18 cellular contexts compared by ENCODE assay signal in the genomic region with DNA sequence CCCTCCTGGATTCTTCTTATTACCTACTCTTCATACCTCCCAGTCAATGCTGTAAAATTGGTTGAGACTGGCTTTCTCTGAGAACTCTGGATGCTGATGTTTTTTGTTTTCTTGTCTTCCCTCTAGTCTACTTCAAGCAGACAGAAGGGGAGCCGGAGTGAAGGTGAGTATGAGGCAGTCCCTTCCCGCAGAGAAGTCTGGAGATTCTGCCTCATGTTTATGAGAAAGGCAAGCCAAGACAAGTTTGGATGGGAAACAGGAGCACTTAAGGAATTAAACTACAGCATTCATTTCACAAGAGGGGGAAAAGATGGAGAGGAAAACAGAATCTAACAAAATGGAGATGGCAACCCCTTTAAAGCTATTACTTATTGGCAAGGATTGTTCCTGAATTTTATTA.
DNase-seq lines count a peak whose midpoint lies in the region; ATAC-seq, FAIRE-seq and TF ChIP-seq lines count a peak whose summit lies in the region.
"Had no signal": no experiment of that assay in that cellular context is flagged by ENCODE, and none has a peak within 500 bp of the region (broad histone marks: within the 10 kb centered on the region; RNA-seq: fewer than 3 reads in every experiment).

No MANE protein-coding gene starts in this region.

- no peaks in the 10 kb centered on the region for H3K79me2 ChIP-seq in keratinocyte (ENCODE audit: control insufficient read depth, insufficient read depth, low read length)

- TF ChIP-seq RAD21 in IMR-90 (IDR thresholded peaks at IDR 0.05; ENCODE audit: low read length): no peak

- POLR2A ChIA-PET in IMR-90 (lab: Charles Lee; ENCODE audit: unreplicated experiment): interaction anchor here (0.6 kb wide), 1 partner anchor 13 kb away, joined by 3 read pairs; no protein-coding TSS in a partner anchor

- ATAC-seq in IMR-90 (ENCODE audit: low read depth): no peak
- ATAC-seq: Panc1 had no signal

- H3K23ac ChIP-seq in IMR-90 (ENCODE audit: low read depth, low read length): no peak overlapping the region

- H3K27ac ChIP-seq in IMR-90 (ENCODE audit: insufficient read depth, low read length) (no peak overlapping the region), keratinocyte (ENCODE audit: control insufficient read depth, insufficient read depth, low read length) (no peak overlapping the region)
- H3K27ac ChIP-seq: SK-N-MC had no signal

- no peak overlapping the region for H2AK9ac ChIP-seq in IMR-90 (replicated peaks; ENCODE audit: low read depth, low read length, poor library complexity)

- dilution Hi-C loops in IMR-90 (cut with HindIII; ENCODE audit: low sequenced_read_pairs, unreplicated experiment) (no loop called here), keratinocyte (cut with MboI; ENCODE audit: extremely low pct_ligation_motif_present, low sequenced_read_pairs) (no loop called here)

- 0 out of 2 replicates have a peak overlapping the region, but pooled peaks have one; percentile 1 for H2BK20ac ChIP-seq in IMR-90 (ENCODE audit: low read depth, low read length)

- 0 out of 2 replicates have a peak, but pooled peaks cover 2% of the 10 kb centered on the region for H3K4me1 ChIP-seq in IMR-90 (ENCODE audit: control insufficient read depth, insufficient read depth, low read length)
- H3K4me1 ChIP-seq in keratinocyte (ENCODE audit: control insufficient read depth, extremely low read depth, insufficient read depth, low read length): peaks cover 8% of the 10 kb centered on the region

- no peak overlapping the region for H3K4ac ChIP-seq in IMR-90 (ENCODE audit: low read depth, low read length)

- no peak for TF ChIP-seq POLR2A in IMR-90 (IDR thresholded peaks at IDR 0.05; ENCODE audit: low read depth, low read length)

- H3K9me1 ChIP-seq in IMR-90 (ENCODE audit: insufficient read depth, low read length): peaks cover 2% of the 10 kb centered on the region; the same call in 1 of the 2 replicates
- no peaks in the 10 kb centered on the region for H3K9me1 ChIP-seq in keratinocyte (ENCODE audit: control insufficient read depth, extremely low read depth, insufficient read depth, low read length)

- intact Hi-C loops in IMR-90 (cut with micrococcal nuclease): no loop called here

- H3K9ac ChIP-seq in IMR-90 (ENCODE audit: low read depth, low read length) (no peak overlapping the region), keratinocyte (ENCODE audit: control insufficient read depth, extremely low read depth, insufficient read depth, low read length) (no peak overlapping the region)

- H2AFZ ChIP-seq in IMR-90 (replicated peaks; ENCODE audit: low read length, poor library complexity): no peak overlapping the region
- H2AFZ ChIP-seq in keratinocyte (ENCODE audit: control insufficient read depth, low read length): peak overlapping the region; percentile 68

- no peaks in the 10 kb centered on the region for H3K9me3 ChIP-seq in IMR-90 (ENCODE audit: control insufficient read depth, insufficient read depth, low read length)
- no peaks in the 10 kb centered on the region for H3K9me3 ChIP-seq in keratinocyte (ENCODE audit: control insufficient read depth, low read depth, low read length)

- no peak overlapping the region for H3K18ac ChIP-seq in IMR-90 (ENCODE audit: low read depth, low read length)

- DNase-seq in IMR-90 (no peak), NCI-H2227 treated with DMSO at 0.1 percent for 48 hours (lab: John Stamatoyannopoulos, UW) (peak; percentile 1), bronchial epithelial cell (ENCODE audit: low read depth) (peak; percentile 92), keratinocyte (ENCODE audit: low read depth, low spot score) (no peak), NOMO-1 (lab: John Stamatoyannopoulos, UW; ENCODE audit: unreplicated experiment in 2 of 2) (no peak), NCI-H146 treated with DMSO at 0.1 percent for 48 hours (lab: John Stamatoyannopoulos, UW; ENCODE audit: unreplicated experiment) (no peak), HK-2 (ENCODE audit: unreplicated experiment) (no peak)
- DNase-seq: ACHN, AML-193, COR-L47, H9, NCI-H1417 treated with DMSO at 0.1 percent for 48 hours, NCI-H2081, NCI-H446, Right ventricle myocardium superior had no signal

- no peak overlapping the region for H3K56ac ChIP-seq in IMR-90 (ENCODE audit: extremely low read depth, insufficient read depth, low read length)

- H3K4me2 ChIP-seq in IMR-90 (ENCODE audit: low read depth, low read length) (no peak overlapping the region), keratinocyte (ENCODE audit: control insufficient read depth, extremely low read depth, insufficient read depth, low read depth, low read length) (peak overlapping the region; percentile 35)

- H4K5ac ChIP-seq in IMR-90 (ENCODE audit: low read depth, low read length): no peak overlapping the region

- no peaks in the 10 kb centered on the region for H3K79me1 ChIP-seq in IMR-90 (ENCODE audit: low read depth in 1 of 2, low read length in 2 of 2)

- no peak for FAIRE-seq in bronchial epithelial cell (lab: Jason Lieb, UNC)
- peak; percentile 73 for FAIRE-seq in keratinocyte (lab: Jason Lieb, UNC)
- FAIRE-seq: HTR-8/SVneo had no signal

- H2BK5ac ChIP-seq in IMR-90 (ENCODE audit: low read depth, low read length, poor library complexity, severe bottlenecking): no peak overlapping the region

- TF ChIP-seq CTCF in IMR-90 (conservative IDR thresholded peaks at IDR 0.05; ENCODE audit: low read depth, low read length) (no peak), bronchial epithelial cell (IDR thresholded peaks at IDR 0.05; ENCODE audit: insufficient read depth, low read length, severe bottlenecking) (no peak), keratinocyte (optimal IDR thresholded peaks at IDR 0.05 in 1 of 3, IDR thresholded peaks at IDR 0.05 in 1 of 3, conservative IDR thresholded peaks at IDR 0.05 in 1 of 3; ENCODE audit: extremely low read depth in 1 of 3, insufficient read depth in 2 of 3, low read length in 3 of 3) (no peak)

- H3K27me3 ChIP-seq in IMR-90 (ENCODE audit: control insufficient read depth, insufficient read depth, low read length) (peaks cover 4% of the 10 kb centered on the region; the same call in 1 of the 2 replicates), bronchial epithelial cell (ENCODE audit: control insufficient read depth, insufficient read depth, low read length) (no peaks in the 10 kb centered on the region), keratinocyte (ENCODE audit: control insufficient read depth, extremely low read depth, insufficient read depth, low read length) (no peaks in the 10 kb centered on the region)

- no CpG with 5 or more reads among the region's 2 CpGs for WGBS in IMR-90 (ENCODE audit: extremely low coverage in 2 of 2, insufficient read length in 1 of 2), 2 experiments

- H2BK120ac ChIP-seq in IMR-90 (ENCODE audit: low read depth, low read length): no peak overlapping the region

- no peak overlapping the region for H4K91ac ChIP-seq in IMR-90 (ENCODE audit: insufficient read depth, low read depth, low read length)

- H3K4me3 ChIP-seq in IMR-90 (ENCODE audit: insufficient read depth, low read depth, low read length): no peak overlapping the region
- no peak overlapping the region for H3K4me3 ChIP-seq in bronchial epithelial cell (ENCODE audit: low read depth, low read length)
- H3K4me3 ChIP-seq in keratinocyte (ENCODE audit: control insufficient read depth in 2 of 3, extremely low read depth in 1 of 3, insufficient read depth in 2 of 3, low read depth in 1 of 3, low read length in 3 of 3): peak overlapping the region in 1 of 3 experiments; percentile 7
- H3K4me3 ChIP-seq: SK-N-MC had no signal

- no peak overlapping the region for H4K8ac ChIP-seq in IMR-90 (ENCODE audit: low read depth in 2 of 2, low read length in 2 of 2)

- no peaks in the 10 kb centered on the region for H3K36me3 ChIP-seq in IMR-90 (ENCODE audit: control insufficient read depth, insufficient read depth, low read length)
- no peaks in the 10 kb centered on the region for H3K36me3 ChIP-seq in bronchial epithelial cell (ENCODE audit: control insufficient read depth, insufficient read depth, low read length)
- no peaks in the 10 kb centered on the region for H3K36me3 ChIP-seq in keratinocyte (ENCODE audit: control insufficient read depth in 2 of 2, extremely low read depth in 1 of 2, insufficient read depth in 2 of 2, low read length in 2 of 2)

- no peak overlapping the region for H2BK15ac ChIP-seq in IMR-90 (ENCODE audit: low read depth, low read length)

- H2AK5ac ChIP-seq in IMR-90 (ENCODE audit: low read depth, low read length): no peak overlapping the region

- in situ Hi-C loops in IMR-90 (cut with MboI; ENCODE audit: low sequenced_read_pairs): no loop called here

- CTCF ChIA-PET in IMR-90 (lab: Yijun Ruan, JAX): no interaction called here

- H4K20me1 ChIP-seq in IMR-90 (ENCODE audit: insufficient read depth, low read length) (no peaks in the 10 kb centered on the region), keratinocyte (ENCODE audit: control insufficient read depth, extremely low read depth, insufficient read depth, low read length) (no peaks in the 10 kb centered on the region)

- no peak overlapping the region for H3K14ac ChIP-seq in IMR-90 (replicated peaks; ENCODE audit: low read depth, low read length)

- BruUV-seq in IMR-90 (replicated peaks; lab: Mats Ljungman, UMichigan): no TSS peak

TF ChIP-seq in IMR-90, 13 proteins besides CTCF, POLR2A, EP300 and RAD21:
- TF ChIP-seq, protein P1, sequence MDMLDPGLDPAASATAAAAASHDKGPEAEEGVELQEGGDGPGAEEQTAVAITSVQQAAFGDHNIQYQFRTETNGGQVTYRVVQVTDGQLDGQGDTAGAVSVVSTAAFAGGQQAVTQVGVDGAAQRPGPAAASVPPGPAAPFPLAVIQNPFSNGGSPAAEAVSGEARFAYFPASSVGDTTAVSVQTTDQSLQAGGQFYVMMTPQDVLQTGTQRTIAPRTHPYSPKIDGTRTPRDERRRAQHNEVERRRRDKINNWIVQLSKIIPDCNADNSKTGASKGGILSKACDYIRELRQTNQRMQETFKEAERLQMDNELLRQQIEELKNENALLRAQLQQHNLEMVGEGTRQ (IDR thresholded peaks at IDR 0.05; ENCODE audit: low read depth, low read length): no peak

Comparison
In these comparisons a context has a peak if more than half of its experiments do, and no peak if none do; other contexts are left out.
1. DNase-seq: peak in NCI-H2227 treated with DMSO at 0.1 percent for 48 hours (single experiment) and bronchial epithelial cell (single experiment); none in IMR-90 (single experiment), keratinocyte (single experiment), NOMO-1 (0 of 2), NCI-H146 treated with DMSO at 0.1 percent for 48 hours (single experiment) and HK-2 (single experiment).